27 cellular contexts compared by ENCODE assay signal in the genomic region with DNA sequence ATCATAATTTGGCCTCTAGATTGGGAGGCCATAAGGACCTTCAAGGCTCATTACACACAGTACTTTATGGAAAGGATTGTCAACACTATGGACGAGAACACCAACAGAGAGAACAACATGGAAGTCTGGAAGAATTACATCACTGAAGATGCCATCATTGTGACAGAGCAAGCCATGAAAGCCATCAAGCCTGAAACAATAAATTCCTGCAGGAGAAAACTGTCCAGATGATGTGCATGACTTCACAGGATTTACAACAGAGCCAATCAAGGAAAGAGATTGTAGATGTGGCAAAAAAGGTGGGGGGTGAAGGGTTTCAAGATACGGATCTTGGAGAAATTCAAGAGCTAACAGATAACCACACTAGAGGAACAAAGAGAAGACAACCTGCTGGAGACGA. TPM values are rescaled to one million over a fixed set of nuclear protein-coding genes. Genes with fewer than 3 reads are reported as not detected.
"Had no signal": no experiment of that assay in that cellular context is flagged by ENCODE, and none has a peak within 500 bp of the region (broad histone marks: within the 10 kb centered on the region; RNA-seq: fewer than 3 reads in every experiment).

No MANE protein-coding gene starts in this region.

- H3K9me3 ChIP-seq: esophagus muscularis mucosa, gastroesophageal sphincter, heart left ventricle, left lung, ovary, sigmoid colon, testis, tibial artery had no signal

- DNase-seq: dermis blood vessel endothelial cell; effector memory CD4-positive, alpha-beta T cell; heart left ventricle; hippocampal formation; left lung; mesendoderm; midbrain; naive thymus-derived CD8-positive, alpha-beta T cell; occipital lobe; ovary; posterior cingulate gyrus; sigmoid colon; stimulated activated CD4-positive, alpha-beta T cell treated with anti-CD3 and anti-CD28 coated beads, Interleukin-2, amount 100 ng/mL, for 24 hours; stimulated activated CD4-positive, alpha-beta T cell treated with anti-CD3 and anti-CD28 coated beads, Interleukin-4, amount 100 ng/mL, for 24 hours; stimulated activated naive CD8-positive, alpha-beta T cell treated with anti-CD3 and anti-CD28 coated beads, Interleukin-15, Interleukin-2, amounts not matched to agents 100 U/mL and 50 U/mL, for 24 hours; substantia nigra; testis; tibial artery had no signal

- ATAC-seq: foreskin keratinocyte; gastroesophageal sphincter; heart left ventricle; left lung; naive thymus-derived CD8-positive, alpha-beta T cell; stimulated activated memory B cell treated with anti-CD40 and anti-IgM and Interleukin-4, amounts not matched to agents 10 μg/mL and 1 μg/mL and 100 μg/mL, for 72 hours; stimulated activated naive CD8-positive, alpha-beta T cell treated with anti-CD3 and anti-CD28 coated beads, Interleukin-15, Interleukin-2, amounts not matched to agents 100 U/mL and 50 U/mL, for 24 hours had no signal

- H3K4me3 ChIP-seq: coronary artery, esophagus muscularis mucosa, gastroesophageal sphincter, heart left ventricle, left lung, ovary, sigmoid colon, testis, tibial artery had no signal

- H3K36me3 ChIP-seq: ovary had no signal

- H3K4me1 ChIP-seq: esophagus muscularis mucosa, foreskin keratinocyte, gastroesophageal sphincter, left lung, testis, tibial artery had no signal

- H3K27me3 ChIP-seq: esophagus muscularis mucosa, foreskin keratinocyte, gastroesophageal sphincter, heart left ventricle, left lung, ovary, sigmoid colon, testis, tibial artery had no signal

- H3K27ac ChIP-seq: coronary artery, esophagus muscularis mucosa, foreskin keratinocyte, gastroesophageal sphincter, heart left ventricle, left lung, ovary, sigmoid colon, testis, tibial artery had no signal

RNA-seq across cellular contexts. Expression of a gene that starts 15.9 kb away (rescaled TPM):
- total RNA-seq: dermis blood vessel endothelial cell; endothelial cell of umbilical vein; foreskin keratinocyte; lung microvascular endothelial cell; myocyte; naive thymus-derived CD8-positive, alpha-beta T cell; pulmonary artery endothelial cell had no signal
- polyA plus RNA-seq: foreskin keratinocyte had no signal
